In the genomic region with DNA sequence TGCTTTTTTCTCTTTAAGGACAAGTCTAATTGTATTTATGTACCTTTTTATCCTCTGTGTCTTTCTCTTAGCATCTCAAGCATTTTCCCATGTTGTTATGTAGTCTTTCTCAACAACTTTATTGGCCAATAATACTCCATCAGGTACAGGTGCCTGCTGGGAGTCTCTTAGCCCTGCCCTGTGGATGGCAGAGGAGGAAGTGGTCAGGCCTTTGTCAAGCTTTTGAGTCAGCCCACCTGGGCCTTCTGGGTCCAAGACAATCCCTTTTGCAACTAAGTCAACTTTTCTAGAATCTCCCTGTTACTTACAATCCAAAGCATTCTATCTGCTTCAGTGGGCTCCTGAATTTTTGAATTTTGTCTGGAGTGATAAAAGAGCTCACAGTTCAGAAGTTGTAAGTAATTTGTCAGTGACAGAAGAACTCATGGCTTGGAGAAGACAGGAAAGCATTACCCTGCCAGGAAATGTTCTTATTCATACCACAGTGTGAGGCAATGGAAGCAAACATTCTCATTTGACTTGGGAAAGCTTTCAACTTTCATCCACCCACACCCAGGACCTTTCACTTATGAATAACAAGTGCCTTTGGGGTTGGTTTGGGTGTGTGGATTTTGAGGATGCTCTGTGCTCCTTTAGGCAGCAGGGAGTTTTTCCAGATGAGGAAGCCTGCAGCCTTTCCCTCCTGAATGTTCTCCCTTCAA, we compare ENCODE assay signal across 13 cellular contexts.
A peak's percentile ranks its signal among the peaks of the same experiment; 100 is the strongest.
DNase-seq lines count a peak whose midpoint lies in the region; ATAC-seq and TF ChIP-seq lines count a peak whose summit lies in the region.
"Had no signal": no experiment of that assay in that cellular context is flagged by ENCODE, and none has a peak within 500 bp of the region (broad histone marks: within the 10 kb centered on the region; RNA-seq: fewer than 3 reads in every experiment).

No MANE protein-coding gene starts in this region.

- H3K4me1 Mint-ChIP-seq in stimulated activated naive CD8-positive, alpha-beta T cell treated with anti-CD3 and anti-CD28 coated beads, Interleukin-15, Interleukin-2, amounts not matched to agents 100 ng/mL and 50 ng/mL, for 24 hours (ENCODE audit: low read depth) = peaks cover 24% of the 10 kb centered on the region

- H3K27me3 ChIP-seq in GM23248 (replicated peaks; ENCODE audit: insufficient read depth) (no peaks in the 10 kb centered on the region), ascending aorta (no peaks in the 10 kb centered on the region), gastroesophageal sphincter (no peaks in the 10 kb centered on the region)

- H3K36me3 ChIP-seq in GM23248 (ENCODE audit: low read depth) (no peaks in the 10 kb centered on the region), ascending aorta (no peaks in the 10 kb centered on the region), gastroesophageal sphincter (no peaks in the 10 kb centered on the region)

- no peak overlapping the region for H3K4me3 Mint-ChIP-seq in stimulated activated naive CD8-positive, alpha-beta T cell treated with anti-CD3 and anti-CD28 coated beads, Interleukin-15, Interleukin-2, amounts not matched to agents 100 ng/mL and 50 ng/mL, for 24 hours

- H3K27ac ChIP-seq in GM23248 (peak overlapping the region; percentile 75), ascending aorta (peak overlapping the region; percentile 46 to 65), gastroesophageal sphincter (peak overlapping the region; percentile 71 to 90 (median 77))

- H3K9me3 Mint-ChIP-seq in stimulated activated naive CD8-positive, alpha-beta T cell treated with anti-CD3 and anti-CD28 coated beads, Interleukin-15, Interleukin-2, amounts not matched to agents 100 ng/mL and 50 ng/mL, for 24 hours = peaks cover 11% of the 10 kb centered on the region

- H3K27ac Mint-ChIP-seq in stimulated activated naive CD8-positive, alpha-beta T cell treated with anti-CD3 and anti-CD28 coated beads, Interleukin-15, Interleukin-2, amounts not matched to agents 100 ng/mL and 50 ng/mL, for 24 hours = peak overlapping the region; percentile 22

- no peaks in the 10 kb centered on the region for H4K20me1 ChIP-seq in GM23248 (ENCODE audit: insufficient read depth)

- H3K79me2 ChIP-seq in GM23248 (ENCODE audit: insufficient read depth) = no peaks in the 10 kb centered on the region

- peak; percentile 91 for ATAC-seq in gastroesophageal sphincter
- no peak for ATAC-seq in HG03565 (IDR thresholded peaks at IDR 0.05; ENCODE audit: unreplicated experiment)

- no peak for TF ChIP-seq EP300 in gastroesophageal sphincter (IDR thresholded peaks at IDR 0.05)

- no peaks in the 10 kb centered on the region for H3K9me3 ChIP-seq in GM23248 (ENCODE audit: low read depth)
- H3K9me3 ChIP-seq in ascending aorta = no peaks in the 10 kb centered on the region
- no peaks in the 10 kb centered on the region for H3K9me3 ChIP-seq in gastroesophageal sphincter

- H3K36me3 Mint-ChIP-seq in stimulated activated naive CD8-positive, alpha-beta T cell treated with anti-CD3 and anti-CD28 coated beads, Interleukin-15, Interleukin-2, amounts not matched to agents 100 ng/mL and 50 ng/mL, for 24 hours (ENCODE audit: low read depth) = peaks cover 4% of the 10 kb centered on the region

- no peaks in the 10 kb centered on the region for H3K9me2 ChIP-seq in GM23248 (ENCODE audit: insufficient read depth)

- in situ Hi-C loops in GM23248 (cut with MboI) = no loop called here

- peaks cover 13% of the 10 kb centered on the region for H3K27me3 Mint-ChIP-seq in stimulated activated naive CD8-positive, alpha-beta T cell treated with anti-CD3 and anti-CD28 coated beads, Interleukin-15, Interleukin-2, amounts not matched to agents 100 ng/mL and 50 ng/mL, for 24 hours

- H2AFZ ChIP-seq in GM23248 = no peak overlapping the region

- no peak overlapping the region for H3K9ac ChIP-seq in GM23248

- intact Hi-C loops in ascending aorta (cut with DNase I) = loop anchor here (2.0 kb wide), 1 partner anchor 24 kb away; no protein-coding TSS in a partner anchor

- no peak for TF ChIP-seq POLR2A in gastroesophageal sphincter (IDR thresholded peaks at IDR 0.05)

- DNase-seq in GM23248 (peak; percentile 97), ascending aorta (ENCODE audit: low spot score in 2 of 2) (peak in 1 of 2 donors; percentile 72), islet precursor cell (no peak), NCI-H526 (lab: John Stamatoyannopoulos, UW) (no peak)
- DNase-seq: activated T-cell treated with anti-CD3 and anti-CD28 coated beads, Interleukin-2, amount 50 U/mL, for 1 hour; cerebellar nuclear complex; GF-D8; KG1; NCI-H2171 had no signal

- TF ChIP-seq CTCF in ascending aorta (IDR thresholded peaks at IDR 0.05) = no peak
- TF ChIP-seq CTCF in gastroesophageal sphincter (IDR thresholded peaks at IDR 0.05) = peak in 1 of 4 experiments; percentile 9

- peak overlapping the region; percentile 67 for H3K4me2 ChIP-seq in GM23248 (ENCODE audit: unreplicated experiment)

- no peak overlapping the region for H3K4me3 ChIP-seq in GM23248
- H3K4me3 ChIP-seq in ascending aorta = no peak overlapping the region
- H3K4me3 ChIP-seq in gastroesophageal sphincter = no peak overlapping the region
- H3K4me3 ChIP-seq: skin epidermis had no signal

- H3K4me1 ChIP-seq in GM23248 (ENCODE audit: insufficient read depth) (peaks cover 37% of the 10 kb centered on the region), ascending aorta (peaks cover 2 to 21% of the 10 kb centered on the region in 2 donors), gastroesophageal sphincter (peaks cover 13 to 48% (median 16%) of the 10 kb centered on the region in 3 donors)

- H3F3A ChIP-seq in GM23248 (ENCODE audit: insufficient read depth) = peaks cover 32% of the 10 kb centered on the region
